ENCODE assay signal across 7 cellular contexts in genomic region chr2:34096552-34097171, GRCh38.
DNase-seq lines count a peak whose midpoint lies in the region; ATAC-seq, FAIRE-seq and TF ChIP-seq lines count a peak whose summit lies in the region.

No MANE protein-coding gene starts in this region.

- POLR2A ChIA-PET in GM12878 (lab: Charles Lee) = no interaction called here

- no peak overlapping the region for H3K4me3 ChIP-seq in GM12878

- H3K4me3 Mint-ChIP-seq in immature natural killer cell = no peak overlapping the region

- H2AFZ ChIP-seq in GM12878 (ENCODE audit: control insufficient read depth, low read depth, low read length) = no peak overlapping the region

- TF ChIP-seq EP300 in GM12878 (IDR thresholded peaks at IDR 0.05; ENCODE audit: borderline replicate concordance in 1 of 2, control insufficient read depth in 1 of 2, low read depth in 2 of 2, low read length in 2 of 2) = no peak

- no peak overlapping the region for H3K9ac ChIP-seq in GM12878 (ENCODE audit: control insufficient read depth, insufficient read depth, low read length)

- RAD21 ChIA-PET in GM12878 (lab: Charles Lee; ENCODE audit: unreplicated experiment) = interaction anchor here (0.9 to 1.7 kb wide), 8 partner anchors 472 to 1315 kb away, joined by 3 to 14 read pairs (median 4); no protein-coding TSS in a partner anchor

- peak; percentile 55 to 78 (median 76); a peak in 5 of 6 replicates for TF ChIP-seq CTCF in GM12878 (IDR thresholded peaks at IDR 0.05 in 2 of 3, conservative IDR thresholded peaks at IDR 0.05 in 1 of 3; ENCODE audit: control insufficient read depth in 2 of 3, extremely low read depth in 1 of 3, insufficient read depth in 1 of 3, low read depth in 3 of 3, low read length in 3 of 3)

- H3K27me3 Mint-ChIP-seq in immature natural killer cell (ENCODE audit: low read depth in 3 of 3) = peaks cover 0 to 2% (median 0%) of the 10 kb centered on the region in 3 donors

- no peaks in the 10 kb centered on the region for H3K36me3 Mint-ChIP-seq in immature natural killer cell

- peak; percentile 14 for DNase-seq in ELF-1 (ENCODE audit: low read depth, low spot score)
- DNase-seq in HS-27A (ENCODE audit: low read depth) = peak; percentile 12
- peak; percentile 27 for DNase-seq in SHP77 treated with DMSO at 0.1 percent for 48 hours (lab: John Stamatoyannopoulos, UW)
- DNase-seq in GM12878 (ENCODE audit: low read depth, low spot score) = peak; percentile 24
- peak; percentile 1 to 19 (median 4) for DNase-seq in immature natural killer cell
- DNase-seq in stimulated activated CD4-positive, alpha-beta T cell treated with anti-CD3 and anti-CD28 coated beads, Interleukin-2, amount 100 ng/mL, for 24 hours = peak; percentile 35 to 55

- no TSS peak for BruUV-seq in GM12878 (replicated peaks; lab: Mats Ljungman, UMichigan)

- in situ Hi-C loops in GM12878 (cut with MboI) = no loop called here

- peak; percentile 72 for ATAC-seq in GM19467 (IDR thresholded peaks at IDR 0.05; ENCODE audit: unreplicated experiment)
- peak; percentile 88 for ATAC-seq in GM12878

- TF ChIP-seq POLR2A in GM12878 (IDR thresholded peaks at IDR 0.05; ENCODE audit: low read depth, low read length) = no peak

- SMC1A ChIA-PET in GM12878 (lab: Charles Lee; ENCODE audit: uncharacterized antibody, unreplicated experiment) = interaction anchor here (1.0 to 3.1 kb wide), 6 partner anchors 8 to 1019 kb away, joined by 3 to 28 read pairs (median 6); no protein-coding TSS in a partner anchor

- peaks cover 0 to 1% (median 0%) of the 10 kb centered on the region in 6 donors for H3K9me3 Mint-ChIP-seq in immature natural killer cell

- no peaks in the 10 kb centered on the region for H3K4me1 ChIP-seq in GM12878 (ENCODE audit: control insufficient read depth, insufficient read depth, low read length)

- peaks cover 0 to 6% of the 10 kb centered on the region in 2 donors for H3K4me1 Mint-ChIP-seq in immature natural killer cell

- no peaks in the 10 kb centered on the region for H3K9me3 ChIP-seq in GM12878 (replicated peaks; ENCODE audit: control insufficient read depth, insufficient read depth, low read length)

- H4K20me1 ChIP-seq in GM12878 (ENCODE audit: control insufficient read depth, insufficient read depth) = no peaks in the 10 kb centered on the region

- TF ChIP-seq RAD21 in GM12878 (IDR thresholded peaks at IDR 0.05; ENCODE audit: insufficient read depth, low read depth, low read length) = peak; percentile 76

- CTCF ChIA-PET in GM12878 (lab: Yijun Ruan, JAX) = interaction anchor here (0.6 to 3.1 kb wide), 21 partner anchors 10 to 1315 kb away, joined by 3 to 29 read pairs (median 5); no protein-coding TSS in a partner anchor

- intact Hi-C loops in GM12878 (cut with micrococcal nuclease; ENCODE audit: unreplicated experiment) = loop anchor here (1.0 to 10.0 kb wide), 6 partner anchors 422 to 1314 kb away; no protein-coding TSS in a partner anchor

- H3K27ac ChIP-seq in GM12878 (ENCODE audit: control insufficient read depth, insufficient read depth) = no peak overlapping the region

- peak; percentile 89 for FAIRE-seq in GM12878 (lab: Jason Lieb, UNC)

- no peaks in the 10 kb centered on the region for H3K27me3 ChIP-seq in GM12878 (replicated peaks in 1 of 2; ENCODE audit: control insufficient read depth in 2 of 2, insufficient read depth in 2 of 2, low read length in 1 of 2)

- no peak overlapping the region for H3K27ac Mint-ChIP-seq in immature natural killer cell

- no peaks in the 10 kb centered on the region for H3K79me2 ChIP-seq in GM12878 (ENCODE audit: control insufficient read depth, insufficient read depth, low read length)

- no peak overlapping the region for H3K4me2 ChIP-seq in GM12878 (ENCODE audit: control insufficient read depth, insufficient read depth)

- WGBS in GM12878 (ENCODE audit: insufficient coverage, insufficient replicate concordance, low lambda C conversion rate, missing lambda C conversion rate) = 42% methylated on average over 3 of the region's 3 CpGs

- no peaks in the 10 kb centered on the region for H3K36me3 ChIP-seq in GM12878 (ENCODE audit: control insufficient read depth in 2 of 2, insufficient read depth in 2 of 2, low read length in 1 of 2)

TF ChIP-seq in GM12878, 131 proteins besides CTCF, POLR2A, EP300 and RAD21:
- TF ChIP-seq SMC3 (IDR thresholded peaks at IDR 0.05; ENCODE audit: borderline replicate concordance, low read length) (peak; percentile 65), ZNF207 (IDR thresholded peaks at IDR 0.05; ENCODE audit: borderline replicate concordance) (no peak), RELB (IDR thresholded peaks at IDR 0.05; ENCODE audit: low read depth) (no peak)
